Comparison of ENCODE assay signal across 8 cellular contexts in genomic region chr11:120303004-120303637, GRCh38. TPM values are rescaled to one million over a fixed set of nuclear protein-coding genes. Genes with fewer than 3 reads are reported as not detected.
A peak's percentile ranks its signal among the peaks of the same experiment; 100 is the strongest.
DNase-seq lines count a peak whose midpoint lies in the region; ATAC-seq and TF ChIP-seq lines count a peak whose summit lies in the region.

No MANE protein-coding gene starts in this region.

- intact Hi-C loops in activated CD4-positive, alpha-beta T cell treated with anti-CD3 and anti-CD28 coated beads for 36 hours (cut with DNase I, micrococcal nuclease) = loop anchor here (1.0 kb wide), 2 partner anchors 68 to 131 kb away; no protein-coding TSS in a partner anchor
- intact Hi-C loops in colonic mucosa (cut with DNase I) = no loop called here
- intact Hi-C loops in right lobe of liver (cut with DNase I) = loop anchor here in 1 of 2 donors (5.0 kb wide), 1 partner anchor 131 kb away; no protein-coding TSS in a partner anchor

- no peaks in the 10 kb centered on the region for H3K36me3 Mint-ChIP-seq in activated CD4-positive, alpha-beta T cell treated with anti-CD3 and anti-CD28 coated beads for 36 hours (ENCODE audit: low read depth)

- H3K4me3 ChIP-seq in HEK293 (ENCODE audit: low read depth, low read length) = no peak overlapping the region
- no peak overlapping the region for H3K4me3 ChIP-seq in colonic mucosa
- no peak overlapping the region for H3K4me3 ChIP-seq in right lobe of liver

- no peaks in the 10 kb centered on the region for H3K4me1 Mint-ChIP-seq in activated CD4-positive, alpha-beta T cell treated with anti-CD3 and anti-CD28 coated beads for 36 hours

- no peak overlapping the region for H3K4me3 Mint-ChIP-seq in activated CD4-positive, alpha-beta T cell treated with anti-CD3 and anti-CD28 coated beads for 36 hours

- peak; percentile 73 for DNase-seq in DMS53 treated with DMSO at 0.1 percent for 48 hours (lab: John Stamatoyannopoulos, UW; ENCODE audit: unreplicated experiment)
- DNase-seq in NCI-H2196 (lab: John Stamatoyannopoulos, UW; ENCODE audit: unreplicated experiment) = peak; percentile 69
- peak; percentile 84 for DNase-seq in activated CD4-positive, alpha-beta T cell treated with anti-CD3 and anti-CD28 coated beads for 36 hours
- DNase-seq in colonic mucosa = peak; percentile 89
- peak in 2 of 3 donors; percentile 42 to 75 for DNase-seq in right lobe of liver
- peak; percentile 38 to 51 for DNase-seq in stimulated activated CD4-positive, alpha-beta T cell treated with anti-CD3 and anti-CD28 coated beads, Interleukin-4, amount 100 ng/mL, for 48 hours (ENCODE audit: low read depth in 2 of 2)

- H3K27ac ChIP-seq in HEK293 (ENCODE audit: extremely low read depth, low read depth, low read length) (no peak overlapping the region), colonic mucosa (no peak overlapping the region), right lobe of liver (no peak overlapping the region)

- CTCF ChIA-PET in HEK293 (lab: Yijun Ruan, JAX) = interaction anchor here (0.6 to 14.7 kb wide), 22 partner anchors 9 to 779 kb away, joined by 3 to 349 read pairs (median 4); partner anchors contain the start of gene POU2F3
- CTCF ChIA-PET in activated CD4-positive, alpha-beta T cell treated with anti-CD3 and anti-CD28 coated beads for 36 hours (lab: Charles Lee) = interaction anchor here (0.6 to 8.7 kb wide), 38 partner anchors 8 to 906 kb away, joined by 3 to 164 read pairs (median 4); partner anchors contain the start of gene POU2F3

- H3K36me3 ChIP-seq in HEK293 (ENCODE audit: control insufficient read depth in 2 of 2, insufficient read depth in 1 of 2, low read length in 2 of 2) (no peaks in the 10 kb centered on the region), colonic mucosa (no peaks in the 10 kb centered on the region), right lobe of liver (no peaks in the 10 kb centered on the region)

- no peaks in the 10 kb centered on the region for H3K27me3 ChIP-seq in colonic mucosa
- no peaks in the 10 kb centered on the region for H3K27me3 ChIP-seq in right lobe of liver

- H3K27ac Mint-ChIP-seq in activated CD4-positive, alpha-beta T cell treated with anti-CD3 and anti-CD28 coated beads for 36 hours = no peak overlapping the region

- no peaks in the 10 kb centered on the region for H3K9me3 Mint-ChIP-seq in activated CD4-positive, alpha-beta T cell treated with anti-CD3 and anti-CD28 coated beads for 36 hours (ENCODE audit: low read depth)

- 0% methylated on average over 1 of the region's 3 CpGs for WGBS in right lobe of liver (ENCODE audit: insufficient coverage, low coverage, low lambda C conversion rate, missing lambda C conversion rate)

- no peak for TF ChIP-seq POLR2A in right lobe of liver (IDR thresholded peaks at IDR 0.05)

- H3K27me3 Mint-ChIP-seq in activated CD4-positive, alpha-beta T cell treated with anti-CD3 and anti-CD28 coated beads for 36 hours = peaks cover 24% of the 10 kb centered on the region

- no peaks in the 10 kb centered on the region for H3K4me1 ChIP-seq in HEK293 (ENCODE audit: control insufficient read depth, insufficient read depth, low read length)
- H3K4me1 ChIP-seq in colonic mucosa = no peaks in the 10 kb centered on the region
- peaks cover 0 to 9% (median 4%) of the 10 kb centered on the region in 4 donors for H3K4me1 ChIP-seq in right lobe of liver

- POLR2A ChIA-PET in HEK293 (lab: Yijun Ruan, JAX) = no interaction called here
- POLR2A ChIA-PET in activated CD4-positive, alpha-beta T cell treated with anti-CD3 and anti-CD28 coated beads for 36 hours (lab: Charles Lee) = interaction anchor here (1.5 kb wide), 1 partner anchor 67 kb away, joined by 4 read pairs; no protein-coding TSS in a partner anchor

- peak; percentile 94 for ATAC-seq in activated CD4-positive, alpha-beta T cell treated with anti-CD3 and anti-CD28 coated beads for 36 hours
- peak; percentile 61 to 88 (median 84) for ATAC-seq in right lobe of liver
- no peak for ATAC-seq in HG02840 (IDR thresholded peaks at IDR 0.05; ENCODE audit: low FRiP score, unreplicated experiment)

- H3K9me3 ChIP-seq in HEK293 (ENCODE audit: control insufficient read depth, insufficient read depth, low read depth, low read length) (no peaks in the 10 kb centered on the region), colonic mucosa (no peaks in the 10 kb centered on the region), right lobe of liver (no peaks in the 10 kb centered on the region)

- no peak for TF ChIP-seq CTCF in HEK293 (tag by site-specific recombination; IDR thresholded peaks at IDR 0.05)
- TF ChIP-seq CTCF in colonic mucosa (IDR thresholded peaks at IDR 0.05) = peak; percentile 52
- peak; percentile 79 to 96 (median 89) for TF ChIP-seq CTCF in right lobe of liver (IDR thresholded peaks at IDR 0.05)

- H3K9ac ChIP-seq in colonic mucosa (ENCODE audit: low read depth in 2 of 2, low read length in 2 of 2) = peak overlapping the region in 1 of 2 donors; percentile 43

TF ChIP-seq in HEK293, 187 proteins besides CTCF, POLR2A, EP300 and RAD21:
- TF ChIP-seq MZF1 (tag by site-specific recombination; IDR thresholded peaks at IDR 0.05; ENCODE audit: borderline replicate concordance) (no peak), ZNF132 (tag by site-specific recombination; IDR thresholded peaks at IDR 0.05; ENCODE audit: borderline replicate concordance) (no peak), ZNF670 (tag by site-specific recombination; IDR thresholded peaks at IDR 0.05; ENCODE audit: low read depth) (no peak), ZNF654 (tag by site-specific recombination; IDR thresholded peaks at IDR 0.05; ENCODE audit: low read depth) (peak; percentile 49), ZNF423 (tag by site-specific recombination; IDR thresholded peaks at IDR 0.05) (no peak)

RNA-seq across cellular contexts. Expression of gene TLCD5, which starts 22.0 kb away (rescaled TPM):
- total RNA-seq in activated CD4-positive, alpha-beta T cell treated with anti-CD3 and anti-CD28 coated beads for 36 hours = 1 to 10 TPM in 1 of 2 experiments, under 1 TPM in 1; 0.80 to 1.7 TPM
- total RNA-seq in colonic mucosa = 1 to 10 TPM in 1 of 2 donors, under 1 TPM in 1; 0.62 to 1.3 TPM
- 1 to 10 TPM in 1 of 6 experiments, under 1 TPM in 5; 0.07 to 1.3 (median 0.38) TPM for total RNA-seq in right lobe of liver

RNA-seq across cellular contexts. Expression of gene ARHGEF12, which starts 33.1 kb away (rescaled TPM):
- 10 to 100 TPM; 14.3 to 14.5 TPM for total RNA-seq in activated CD4-positive, alpha-beta T cell treated with anti-CD3 and anti-CD28 coated beads for 36 hours
- 100 to 1,000 TPM in 1 of 2 donors, 10 to 100 TPM in 1; 66.7 to 103 TPM for total RNA-seq in colonic mucosa
- total RNA-seq in right lobe of liver = 100 to 1,000 TPM in 3 of 6 experiments, 10 to 100 TPM in 3; 75.1 to 113 (median 94.0) TPM

Comparison
In these comparisons a context has a peak if more than half of its experiments do, and no peak if none do; other contexts are left out.
1. RNA of gene ARHGEF12, which starts 33.1 kb away (total RNA-seq): 66.7 to 103 TPM in colonic mucosa and 75.1 to 113 TPM in right lobe of liver; 14.3 to 14.5 TPM in activated CD4-positive, alpha-beta T cell treated with anti-CD3 and anti-CD28 coated beads for 36 hours; every median in the first group is over 4 times any median in the second.
2. Peak in every context shown above with its lines, with median percentiles within 50 percentile points of each other: DNase-seq.